Comparison of ENCODE assay signal across 29 cellular contexts in the genomic region with DNA sequence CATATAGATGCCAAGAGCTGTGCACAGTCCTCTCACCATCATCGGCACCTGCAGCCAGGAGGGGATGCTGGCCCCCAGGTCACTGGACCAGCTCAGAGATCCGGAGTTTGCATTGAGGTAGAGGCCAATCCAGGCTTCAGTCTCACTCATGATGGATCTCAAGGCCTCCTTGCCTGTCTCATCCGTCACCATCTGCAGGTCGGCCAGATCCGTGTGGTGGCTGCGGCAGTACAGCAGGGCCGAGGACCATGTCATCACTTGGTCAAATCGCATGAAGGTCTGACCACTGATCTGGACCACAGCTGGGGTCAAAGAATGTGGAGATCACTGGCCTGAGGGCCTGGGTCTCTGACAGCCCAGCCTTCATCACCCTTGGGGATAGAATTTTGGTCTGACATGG. TPM values are rescaled to one million over a fixed set of nuclear protein-coding genes. Genes with fewer than 3 reads are reported as not detected.
"Had no signal": no experiment of that assay in that cellular context is flagged by ENCODE, and none has a peak within 500 bp of the region (broad histone marks: within the 10 kb centered on the region; RNA-seq: fewer than 3 reads in every experiment).

No MANE protein-coding gene starts in this region.

- ATAC-seq: heart right ventricle; left lobe of liver; right cardiac atrium; stimulated activated effector memory CD8-positive, alpha-beta T cell treated with anti-CD3 and anti-CD28 coated beads, Interleukin-12 subunit alpha, Interleukin-12 subunit beta, amount 100 ng/mL, for 72 hours had no signal

- DNase-seq: heart right ventricle; islet precursor cell; mesendoderm; naive B cell; natural killer cell; ovary; right cardiac atrium; sigmoid colon; small intestine; spleen; stimulated activated CD4-positive, alpha-beta T cell treated with anti-CD3 and anti-CD28 coated beads, Interleukin-4, amount 100 ng/mL, for 24 hours; stimulated activated naive CD4-positive, alpha-beta T cell; substantia nigra; thyroid gland; transverse colon had no signal

- H3K4me3 ChIP-seq: heart right ventricle, hepatocyte, lung, ovary, sigmoid colon, spleen, thyroid gland, transverse colon, upper lobe of left lung, vagina had no signal

- H3K9me3 ChIP-seq: heart right ventricle, ovary, sigmoid colon, spleen, thyroid gland, transverse colon, upper lobe of left lung, vagina had no signal

- H3K27ac ChIP-seq: heart right ventricle, hepatocyte, ovary, sigmoid colon, spleen, thyroid gland, transverse colon, upper lobe of left lung, vagina had no signal

- H3K36me3 ChIP-seq: heart right ventricle, ovary, sigmoid colon, spleen, thyroid gland, transverse colon, upper lobe of left lung, vagina had no signal

- H3K27me3 ChIP-seq: heart right ventricle, hepatocyte, ovary, thyroid gland, upper lobe of left lung, vagina had no signal

RNA-seq across cellular contexts. Expression of a gene that starts 6.6 kb away (rescaled TPM):
- total RNA-seq: heart right ventricle, hepatocyte, kidney epithelial cell, left lobe of liver, lung, mesothelial cell of epicardium, natural killer cell, omental fat pad, ovary, progenitor cell of endocrine pancreas, pulmonary artery endothelial cell, renal cortical epithelial cell, sigmoid colon, temporal lobe, thyroid gland, transverse colon, upper lobe of left lung, vagina had no signal

RNA-seq across cellular contexts. Expression of a gene that starts 22.8 kb away (rescaled TPM):
- total RNA-seq: hepatocyte, kidney epithelial cell, left lobe of liver, liver, lung, mesothelial cell of epicardium, natural killer cell, omental fat pad, ovary, progenitor cell of endocrine pancreas, pulmonary artery endothelial cell, renal cortical epithelial cell, sigmoid colon, spleen, temporal lobe, thyroid gland, transverse colon, upper lobe of left lung, vagina had no signal
